14 cellular contexts compared by ENCODE assay signal in genomic region chr6:20467437-20467836, GRCh38.
A peak's percentile ranks its signal among the peaks of the same experiment; 100 is the strongest.
DNase-seq lines count a peak whose midpoint lies in the region; ATAC-seq, FAIRE-seq and TF ChIP-seq lines count a peak whose summit lies in the region.
"Had no signal": no experiment of that assay in that cellular context is flagged by ENCODE, and none has a peak within 500 bp of the region (broad histone marks: within the 10 kb centered on the region; RNA-seq: fewer than 3 reads in every experiment).

No MANE protein-coding gene starts in this region.

- no peak overlapping the region for H2AFZ ChIP-seq in Loucy (ENCODE audit: low read length)

- DNase-seq in GM20000 (ENCODE audit: low spot score), result peak; percentile 14
- DNase-seq in effector CD8-positive, alpha-beta T cell (lab: John Stamatoyannopoulos, UW), result no peak
- no peak for DNase-seq in SIG-M5 (lab: John Stamatoyannopoulos, UW)
- no peak for DNase-seq in GM12892 (ENCODE audit: insufficient read length)
- DNase-seq in frontal cortex (ENCODE audit: low spot score in 2 of 2), result no peak
- DNase-seq: CD4-positive, alpha-beta T cell; cerebellar nuclear complex; MG63; naive thymus-derived CD8-positive, alpha-beta T cell had no signal

- no peaks in the 10 kb centered on the region for H3K9me3 ChIP-seq in Loucy (ENCODE audit: insufficient read depth, low read depth, low read length)
- H3K9me3 ChIP-seq: MG63 had no signal

- peak overlapping the region; percentile 30 for H3K4me3 ChIP-seq in Loucy (ENCODE audit: low read length, poor library complexity, severe bottlenecking)
- H3K4me3 ChIP-seq: MG63 had no signal

- no peaks in the 10 kb centered on the region; the same call in 1 of the 2 replicates for H3F3A ChIP-seq in Loucy (ENCODE audit: low read depth)

- H3K36me3 ChIP-seq in Loucy (ENCODE audit: insufficient read depth, low read length), result peaks cover 36% of the 10 kb centered on the region; the same call in 1 of the 2 replicates

- ATAC-seq in GM18511 (IDR thresholded peaks at IDR 0.05; ENCODE audit: unreplicated experiment) (peak; percentile 63), HG02973 (IDR thresholded peaks at IDR 0.05; ENCODE audit: unreplicated experiment) (peak; percentile 49)
- ATAC-seq: naive thymus-derived CD8-positive, alpha-beta T cell; Right ventricle myocardium inferior had no signal

- H3K79me2 ChIP-seq in Loucy (ENCODE audit: insufficient read depth, low read length), result peaks cover 100% of the 10 kb centered on the region

- TF ChIP-seq CTCF in GM20000 (IDR thresholded peaks at IDR 0.05; ENCODE audit: extremely low read depth, missing control alignments), result no peak
- TF ChIP-seq CTCF in Loucy (conservative IDR thresholded peaks at IDR 0.05; ENCODE audit: low read length), result no peak

- peaks cover 42% of the 10 kb centered on the region for H4K20me1 ChIP-seq in Loucy (ENCODE audit: insufficient read depth, low read length, poor library complexity, severe bottlenecking)

- peak overlapping the region; percentile 41 for H3K9ac ChIP-seq in Loucy (ENCODE audit: low read depth, low read length, poor library complexity, severe bottlenecking)

- no peak for TF ChIP-seq POLR2A in GM12892 (IDR thresholded peaks at IDR 0.05; ENCODE audit: low read depth, low read length)

- no peaks in the 10 kb centered on the region for H3K9me2 ChIP-seq in Loucy (replicated peaks; ENCODE audit: low read depth, low read length)

- peak overlapping the region; percentile 60 for H3K4me2 ChIP-seq in Loucy (ENCODE audit: low read depth, low read length, poor library complexity, severe bottlenecking)

- no peaks in the 10 kb centered on the region for H3K27me3 ChIP-seq in Loucy (ENCODE audit: insufficient read depth, low read length, poor library complexity, severe bottlenecking)
- H3K27me3 ChIP-seq: MG63 had no signal

- peaks cover 35% of the 10 kb centered on the region for H3K4me1 ChIP-seq in Loucy (ENCODE audit: insufficient read depth, low read length, poor library complexity, severe bottlenecking)

- FAIRE-seq in GM12892 (lab: Jason Lieb, UNC), result no peak
- FAIRE-seq in frontal cortex (lab: Jason Lieb, UNC), result no peak
- FAIRE-seq: keratinocyte had no signal
